1 cellular context compared by ENCODE assay signal in the genomic region with DNA sequence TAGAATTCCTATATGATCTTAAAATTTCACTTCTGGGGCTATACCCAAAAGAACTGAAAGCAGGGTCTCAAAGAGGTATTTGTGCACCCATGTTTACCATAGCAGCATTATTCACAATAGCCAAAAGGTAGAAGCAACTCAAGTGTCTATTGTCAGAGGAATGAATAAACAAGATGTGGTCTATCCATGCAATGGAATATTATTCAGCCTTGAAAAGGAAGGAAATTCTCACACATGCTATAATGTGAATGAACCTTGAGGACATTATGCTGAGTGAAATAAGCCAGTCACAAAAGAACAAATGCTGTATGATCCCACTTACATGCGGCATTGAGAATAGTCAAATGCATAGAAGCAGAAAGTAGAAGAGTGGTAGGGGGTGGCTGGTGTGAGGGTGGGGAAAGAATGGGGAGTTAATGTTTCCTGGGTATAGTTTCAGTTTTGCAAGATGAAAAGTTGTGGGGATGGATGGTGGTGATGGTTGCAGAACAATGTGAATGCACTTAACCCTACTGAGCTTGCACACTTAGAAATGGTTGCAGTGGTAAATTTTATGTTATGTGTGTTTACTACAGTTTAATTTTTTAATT.
TF ChIP-seq lines count a peak whose summit lies in the region.

No MANE protein-coding gene starts in this region.

TF ChIP-seq in SK-N-SH, 30 proteins besides CTCF, POLR2A, EP300 and RAD21 (continued from another document):
- TF ChIP-seq, protein P1, sequence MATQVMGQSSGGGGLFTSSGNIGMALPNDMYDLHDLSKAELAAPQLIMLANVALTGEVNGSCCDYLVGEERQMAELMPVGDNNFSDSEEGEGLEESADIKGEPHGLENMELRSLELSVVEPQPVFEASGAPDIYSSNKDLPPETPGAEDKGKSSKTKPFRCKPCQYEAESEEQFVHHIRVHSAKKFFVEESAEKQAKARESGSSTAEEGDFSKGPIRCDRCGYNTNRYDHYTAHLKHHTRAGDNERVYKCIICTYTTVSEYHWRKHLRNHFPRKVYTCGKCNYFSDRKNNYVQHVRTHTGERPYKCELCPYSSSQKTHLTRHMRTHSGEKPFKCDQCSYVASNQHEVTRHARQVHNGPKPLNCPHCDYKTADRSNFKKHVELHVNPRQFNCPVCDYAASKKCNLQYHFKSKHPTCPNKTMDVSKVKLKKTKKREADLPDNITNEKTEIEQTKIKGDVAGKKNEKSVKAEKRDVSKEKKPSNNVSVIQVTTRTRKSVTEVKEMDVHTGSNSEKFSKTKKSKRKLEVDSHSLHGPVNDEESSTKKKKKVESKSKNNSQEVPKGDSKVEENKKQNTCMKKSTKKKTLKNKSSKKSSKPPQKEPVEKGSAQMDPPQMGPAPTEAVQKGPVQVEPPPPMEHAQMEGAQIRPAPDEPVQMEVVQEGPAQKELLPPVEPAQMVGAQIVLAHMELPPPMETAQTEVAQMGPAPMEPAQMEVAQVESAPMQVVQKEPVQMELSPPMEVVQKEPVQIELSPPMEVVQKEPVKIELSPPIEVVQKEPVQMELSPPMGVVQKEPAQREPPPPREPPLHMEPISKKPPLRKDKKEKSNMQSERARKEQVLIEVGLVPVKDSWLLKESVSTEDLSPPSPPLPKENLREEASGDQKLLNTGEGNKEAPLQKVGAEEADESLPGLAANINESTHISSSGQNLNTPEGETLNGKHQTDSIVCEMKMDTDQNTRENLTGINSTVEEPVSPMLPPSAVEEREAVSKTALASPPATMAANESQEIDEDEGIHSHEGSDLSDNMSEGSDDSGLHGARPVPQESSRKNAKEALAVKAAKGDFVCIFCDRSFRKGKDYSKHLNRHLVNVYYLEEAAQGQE (IDR thresholded peaks at IDR 0.05; ENCODE audit: low read depth, low read length): no peak
- TF ChIP-seq RXRA (IDR thresholded peaks at IDR 0.05; ENCODE audit: borderline replicate concordance, low read depth): no peak
- TF ChIP-seq ELF1 (IDR thresholded peaks at IDR 0.05): no peak
- no peak for TF ChIP-seq NRF1 (IDR thresholded peaks at IDR 0.05; ENCODE audit: low read depth, low read length)
- no peak for TF ChIP-seq CHD2 (IDR thresholded peaks at IDR 0.05; ENCODE audit: low read length, partially characterized antibody)
- no peak for TF ChIP-seq JUND (IDR thresholded peaks at IDR 0.05)
- no peak for TF ChIP-seq MXI1 (IDR thresholded peaks at IDR 0.05; ENCODE audit: low read depth, low read length)
- no peak for TF ChIP-seq RCOR1 (IDR thresholded peaks at IDR 0.05; ENCODE audit: low read length)
- TF ChIP-seq, protein P2, sequence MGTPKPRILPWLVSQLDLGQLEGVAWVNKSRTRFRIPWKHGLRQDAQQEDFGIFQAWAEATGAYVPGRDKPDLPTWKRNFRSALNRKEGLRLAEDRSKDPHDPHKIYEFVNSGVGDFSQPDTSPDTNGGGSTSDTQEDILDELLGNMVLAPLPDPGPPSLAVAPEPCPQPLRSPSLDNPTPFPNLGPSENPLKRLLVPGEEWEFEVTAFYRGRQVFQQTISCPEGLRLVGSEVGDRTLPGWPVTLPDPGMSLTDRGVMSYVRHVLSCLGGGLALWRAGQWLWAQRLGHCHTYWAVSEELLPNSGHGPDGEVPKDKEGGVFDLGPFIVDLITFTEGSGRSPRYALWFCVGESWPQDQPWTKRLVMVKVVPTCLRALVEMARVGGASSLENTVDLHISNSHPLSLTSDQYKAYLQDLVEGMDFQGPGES (IDR thresholded peaks at IDR 0.05; ENCODE audit: low read depth, low read length): no peak
- no peak for TF ChIP-seq TAF1 (IDR thresholded peaks at IDR 0.05; ENCODE audit: borderline replicate concordance, low read depth, low read length)
- TF ChIP-seq, protein P3, sequence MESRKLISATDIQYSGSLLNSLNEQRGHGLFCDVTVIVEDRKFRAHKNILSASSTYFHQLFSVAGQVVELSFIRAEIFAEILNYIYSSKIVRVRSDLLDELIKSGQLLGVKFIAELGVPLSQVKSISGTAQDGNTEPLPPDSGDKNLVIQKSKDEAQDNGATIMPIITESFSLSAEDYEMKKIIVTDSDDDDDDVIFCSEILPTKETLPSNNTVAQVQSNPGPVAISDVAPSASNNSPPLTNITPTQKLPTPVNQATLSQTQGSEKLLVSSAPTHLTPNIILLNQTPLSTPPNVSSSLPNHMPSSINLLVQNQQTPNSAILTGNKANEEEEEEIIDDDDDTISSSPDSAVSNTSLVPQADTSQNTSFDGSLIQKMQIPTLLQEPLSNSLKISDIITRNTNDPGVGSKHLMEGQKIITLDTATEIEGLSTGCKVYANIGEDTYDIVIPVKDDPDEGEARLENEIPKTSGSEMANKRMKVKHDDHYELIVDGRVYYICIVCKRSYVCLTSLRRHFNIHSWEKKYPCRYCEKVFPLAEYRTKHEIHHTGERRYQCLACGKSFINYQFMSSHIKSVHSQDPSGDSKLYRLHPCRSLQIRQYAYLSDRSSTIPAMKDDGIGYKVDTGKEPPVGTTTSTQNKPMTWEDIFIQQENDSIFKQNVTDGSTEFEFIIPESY (IDR thresholded peaks at IDR 0.05; ENCODE audit: borderline replicate concordance, low read depth): no peak
- TF ChIP-seq, protein P4, sequence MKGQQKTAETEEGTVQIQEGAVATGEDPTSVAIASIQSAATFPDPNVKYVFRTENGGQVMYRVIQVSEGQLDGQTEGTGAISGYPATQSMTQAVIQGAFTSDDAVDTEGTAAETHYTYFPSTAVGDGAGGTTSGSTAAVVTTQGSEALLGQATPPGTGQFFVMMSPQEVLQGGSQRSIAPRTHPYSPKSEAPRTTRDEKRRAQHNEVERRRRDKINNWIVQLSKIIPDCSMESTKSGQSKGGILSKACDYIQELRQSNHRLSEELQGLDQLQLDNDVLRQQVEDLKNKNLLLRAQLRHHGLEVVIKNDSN (IDR thresholded peaks at IDR 0.05; ENCODE audit: borderline replicate concordance, low read depth): no peak
- TF ChIP-seq, protein P5, sequence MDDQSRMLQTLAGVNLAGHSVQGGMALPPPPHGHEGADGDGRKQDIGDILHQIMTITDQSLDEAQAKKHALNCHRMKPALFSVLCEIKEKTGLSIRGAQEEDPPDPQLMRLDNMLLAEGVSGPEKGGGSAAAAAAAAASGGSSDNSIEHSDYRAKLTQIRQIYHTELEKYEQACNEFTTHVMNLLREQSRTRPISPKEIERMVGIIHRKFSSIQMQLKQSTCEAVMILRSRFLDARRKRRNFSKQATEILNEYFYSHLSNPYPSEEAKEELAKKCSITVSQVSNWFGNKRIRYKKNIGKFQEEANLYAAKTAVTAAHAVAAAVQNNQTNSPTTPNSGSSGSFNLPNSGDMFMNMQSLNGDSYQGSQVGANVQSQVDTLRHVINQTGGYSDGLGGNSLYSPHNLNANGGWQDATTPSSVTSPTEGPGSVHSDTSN (IDR thresholded peaks at IDR 0.05): no peak
- TF ChIP-seq TEAD4 (IDR thresholded peaks at IDR 0.05; ENCODE audit: borderline replicate concordance, insufficient read depth): no peak
- no peak for TF ChIP-seq EZH2phosphoT487 (IDR thresholded peaks at IDR 0.05; ENCODE audit: borderline replicate concordance, low read depth)
- TF ChIP-seq TCF12 (IDR thresholded peaks at IDR 0.05): no peak
TF ChIP-seq in SK-N-SH: peak in this region for 0.
